Comparison of ENCODE assay signal across 1 cellular context in the genomic region with DNA sequence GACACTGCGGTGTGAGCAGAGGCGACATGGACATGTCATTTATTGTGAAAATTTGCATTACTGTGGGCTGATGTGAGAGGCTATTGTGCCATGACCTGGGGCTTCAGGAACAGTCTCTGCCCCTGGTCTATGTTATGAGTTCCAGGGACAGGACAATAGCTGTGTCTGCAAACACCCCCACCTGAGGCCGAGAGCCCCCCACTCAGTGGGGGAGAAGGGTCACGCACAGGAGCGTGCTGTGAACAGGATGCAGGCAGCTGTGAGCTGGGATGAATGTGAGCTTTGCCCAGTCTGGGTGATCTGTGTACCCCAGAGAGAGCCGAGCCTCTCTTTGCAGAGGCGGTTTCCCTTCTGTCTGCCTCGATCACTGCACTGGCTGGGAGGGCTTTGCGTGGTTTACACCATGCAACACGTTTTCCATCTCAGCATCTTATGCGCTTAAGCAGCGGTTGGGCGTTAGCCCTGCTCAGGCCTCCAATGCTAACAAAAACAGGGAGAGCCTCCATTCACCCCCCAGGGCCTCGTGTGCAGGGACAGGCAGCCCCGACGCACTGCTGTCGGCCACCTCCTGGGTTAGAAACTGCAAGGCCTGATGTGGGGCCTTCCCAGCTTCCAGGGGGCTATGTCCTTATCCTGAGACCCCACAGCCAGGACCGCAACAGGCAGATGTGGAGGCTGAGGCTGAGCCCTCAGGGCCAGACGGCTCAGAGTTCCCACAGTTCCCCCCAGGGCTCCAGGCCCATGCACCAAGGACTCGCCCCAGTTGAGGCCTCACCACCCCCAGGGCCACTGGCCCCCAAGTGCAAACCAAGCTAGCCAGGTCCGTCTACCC.
TF ChIP-seq lines count a peak whose summit lies in the region.

No MANE protein-coding gene starts in this region.

TF ChIP-seq in HepG2, 621 proteins besides CTCF, POLR2A, EP300 and RAD21 (continued from another document):
- TF ChIP-seq, protein P1, sequence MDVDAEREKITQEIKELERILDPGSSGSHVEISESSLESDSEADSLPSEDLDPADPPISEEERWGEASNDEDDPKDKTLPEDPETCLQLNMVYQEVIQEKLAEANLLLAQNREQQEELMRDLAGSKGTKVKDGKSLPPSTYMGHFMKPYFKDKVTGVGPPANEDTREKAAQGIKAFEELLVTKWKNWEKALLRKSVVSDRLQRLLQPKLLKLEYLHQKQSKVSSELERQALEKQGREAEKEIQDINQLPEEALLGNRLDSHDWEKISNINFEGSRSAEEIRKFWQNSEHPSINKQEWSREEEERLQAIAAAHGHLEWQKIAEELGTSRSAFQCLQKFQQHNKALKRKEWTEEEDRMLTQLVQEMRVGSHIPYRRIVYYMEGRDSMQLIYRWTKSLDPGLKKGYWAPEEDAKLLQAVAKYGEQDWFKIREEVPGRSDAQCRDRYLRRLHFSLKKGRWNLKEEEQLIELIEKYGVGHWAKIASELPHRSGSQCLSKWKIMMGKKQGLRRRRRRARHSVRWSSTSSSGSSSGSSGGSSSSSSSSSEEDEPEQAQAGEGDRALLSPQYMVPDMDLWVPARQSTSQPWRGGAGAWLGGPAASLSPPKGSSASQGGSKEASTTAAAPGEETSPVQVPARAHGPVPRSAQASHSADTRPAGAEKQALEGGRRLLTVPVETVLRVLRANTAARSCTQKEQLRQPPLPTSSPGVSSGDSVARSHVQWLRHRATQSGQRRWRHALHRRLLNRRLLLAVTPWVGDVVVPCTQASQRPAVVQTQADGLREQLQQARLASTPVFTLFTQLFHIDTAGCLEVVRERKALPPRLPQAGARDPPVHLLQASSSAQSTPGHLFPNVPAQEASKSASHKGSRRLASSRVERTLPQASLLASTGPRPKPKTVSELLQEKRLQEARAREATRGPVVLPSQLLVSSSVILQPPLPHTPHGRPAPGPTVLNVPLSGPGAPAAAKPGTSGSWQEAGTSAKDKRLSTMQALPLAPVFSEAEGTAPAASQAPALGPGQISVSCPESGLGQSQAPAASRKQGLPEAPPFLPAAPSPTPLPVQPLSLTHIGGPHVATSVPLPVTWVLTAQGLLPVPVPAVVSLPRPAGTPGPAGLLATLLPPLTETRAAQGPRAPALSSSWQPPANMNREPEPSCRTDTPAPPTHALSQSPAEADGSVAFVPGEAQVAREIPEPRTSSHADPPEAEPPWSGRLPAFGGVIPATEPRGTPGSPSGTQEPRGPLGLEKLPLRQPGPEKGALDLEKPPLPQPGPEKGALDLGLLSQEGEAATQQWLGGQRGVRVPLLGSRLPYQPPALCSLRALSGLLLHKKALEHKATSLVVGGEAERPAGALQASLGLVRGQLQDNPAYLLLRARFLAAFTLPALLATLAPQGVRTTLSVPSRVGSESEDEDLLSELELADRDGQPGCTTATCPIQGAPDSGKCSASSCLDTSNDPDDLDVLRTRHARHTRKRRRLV (CRISPR knock-in tag; IDR thresholded peaks at IDR 0.05), result peak; percentile 30; the same call in 1 of the 2 replicates
- TF ChIP-seq HNRNPUL1 (IDR thresholded peaks at IDR 0.05; ENCODE audit: low read depth, low read length), result no peak
- 0 out of 2 replicates have a peak, but pooled peaks have one; percentile 38 for TF ChIP-seq MXD4 (CRISPR knock-in tag; IDR thresholded peaks at IDR 0.05)
- TF ChIP-seq ZNF629 (CRISPR knock-in tag; conservative IDR thresholded peaks at IDR 0.05), result no peak
- no peak for TF ChIP-seq ZNF337 (CRISPR knock-in tag; IDR thresholded peaks at IDR 0.05; ENCODE audit: borderline replicate concordance, low read depth)
- TF ChIP-seq ZNF564 (CRISPR knock-in tag; IDR thresholded peaks at IDR 0.05), result peak; percentile 43; the same call in 1 of the 2 replicates
- no peak for TF ChIP-seq ZNF235 (CRISPR knock-in tag; IDR thresholded peaks at IDR 0.05; ENCODE audit: borderline replicate concordance)
- TF ChIP-seq PBX3 (CRISPR knock-in tag; IDR thresholded peaks at IDR 0.05; ENCODE audit: borderline replicate concordance), result no peak
- TF ChIP-seq MYC (CRISPR knock-in tag; IDR thresholded peaks at IDR 0.05; ENCODE audit: borderline replicate concordance), result 0 out of 2 replicates have a peak, but pooled peaks have one; percentile 7
- 0 out of 2 replicates have a peak, but pooled peaks have one; percentile 47 for TF ChIP-seq GZF1 (CRISPR knock-in tag; IDR thresholded peaks at IDR 0.05)
- TF ChIP-seq MIER2 (CRISPR knock-in tag; IDR thresholded peaks at IDR 0.05), result no peak
- TF ChIP-seq DNMT1 (CRISPR knock-in tag; IDR thresholded peaks at IDR 0.05), result 0 out of 2 replicates have a peak, but pooled peaks have one; percentile 78
- 0 out of 2 replicates have a peak, but pooled peaks have one; percentile 62 for TF ChIP-seq ZNF543 (CRISPR knock-in tag; IDR thresholded peaks at IDR 0.05)
- TF ChIP-seq MTA1 (CRISPR knock-in tag; IDR thresholded peaks at IDR 0.05; ENCODE audit: borderline replicate concordance), result peak; percentile 85; the same call in 1 of the 2 replicates
- no peak for TF ChIP-seq CHCHD3 (CRISPR knock-in tag; IDR thresholded peaks at IDR 0.05)
- no peak for TF ChIP-seq JDP2 (CRISPR knock-in tag; IDR thresholded peaks at IDR 0.05; ENCODE audit: borderline replicate concordance)
- no peak for TF ChIP-seq ZNF383 (CRISPR knock-in tag; IDR thresholded peaks at IDR 0.05; ENCODE audit: borderline replicate concordance)
- peak; percentile 16; the same call in 1 of the 2 replicates for TF ChIP-seq ZNF281 (CRISPR knock-in tag; IDR thresholded peaks at IDR 0.05; ENCODE audit: borderline replicate concordance)
- TF ChIP-seq ZC3H13 (CRISPR knock-in tag; IDR thresholded peaks at IDR 0.05), result no peak; the same call in 1 of the 2 replicates
- peak; percentile 74; the same call in 1 of the 2 replicates for TF ChIP-seq ZNF556 (CRISPR knock-in tag; IDR thresholded peaks at IDR 0.05; ENCODE audit: borderline replicate concordance)
- TF ChIP-seq NAIF1 (CRISPR knock-in tag; IDR thresholded peaks at IDR 0.05; ENCODE audit: borderline replicate concordance), result no peak
- no peak for TF ChIP-seq ZNF3 (CRISPR knock-in tag; IDR thresholded peaks at IDR 0.05)
- no peak for TF ChIP-seq ZBTB2 (CRISPR knock-in tag; IDR thresholded peaks at IDR 0.05; ENCODE audit: low read depth)
- 0 out of 2 replicates have a peak, but pooled peaks have one; percentile 18 for TF ChIP-seq POGZ (CRISPR knock-in tag; IDR thresholded peaks at IDR 0.05)
- no peak for TF ChIP-seq ZNF282 (IDR thresholded peaks at IDR 0.05; ENCODE audit: partially characterized antibody)
